In the genomic region with DNA sequence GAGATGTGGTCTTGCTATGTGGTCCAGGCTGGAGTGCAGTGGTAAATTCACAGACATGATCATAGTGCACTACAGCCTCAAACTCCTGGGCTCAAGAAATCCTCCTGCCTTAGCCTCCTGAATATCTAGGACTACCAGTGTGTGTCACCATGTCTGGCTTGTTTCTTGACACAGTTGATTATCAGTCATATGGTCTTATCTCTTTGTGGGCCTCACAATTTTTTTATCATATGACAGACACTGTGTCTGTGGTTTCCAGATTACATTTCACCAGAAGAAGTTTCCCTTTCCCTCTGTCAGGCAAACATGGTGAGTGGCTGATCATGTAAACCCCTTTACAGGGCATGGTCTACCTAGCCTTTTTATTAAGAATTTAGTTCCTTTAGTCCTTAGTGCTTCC, we compare ENCODE assay signal across 1 cellular context.
TF ChIP-seq lines count a peak whose summit lies in the region.

No MANE protein-coding gene starts in this region.

TF ChIP-seq in K562, 482 proteins besides CTCF, POLR2A, EP300 and RAD21 (continued from another document and continues in another):
- TF ChIP-seq, protein P1, sequence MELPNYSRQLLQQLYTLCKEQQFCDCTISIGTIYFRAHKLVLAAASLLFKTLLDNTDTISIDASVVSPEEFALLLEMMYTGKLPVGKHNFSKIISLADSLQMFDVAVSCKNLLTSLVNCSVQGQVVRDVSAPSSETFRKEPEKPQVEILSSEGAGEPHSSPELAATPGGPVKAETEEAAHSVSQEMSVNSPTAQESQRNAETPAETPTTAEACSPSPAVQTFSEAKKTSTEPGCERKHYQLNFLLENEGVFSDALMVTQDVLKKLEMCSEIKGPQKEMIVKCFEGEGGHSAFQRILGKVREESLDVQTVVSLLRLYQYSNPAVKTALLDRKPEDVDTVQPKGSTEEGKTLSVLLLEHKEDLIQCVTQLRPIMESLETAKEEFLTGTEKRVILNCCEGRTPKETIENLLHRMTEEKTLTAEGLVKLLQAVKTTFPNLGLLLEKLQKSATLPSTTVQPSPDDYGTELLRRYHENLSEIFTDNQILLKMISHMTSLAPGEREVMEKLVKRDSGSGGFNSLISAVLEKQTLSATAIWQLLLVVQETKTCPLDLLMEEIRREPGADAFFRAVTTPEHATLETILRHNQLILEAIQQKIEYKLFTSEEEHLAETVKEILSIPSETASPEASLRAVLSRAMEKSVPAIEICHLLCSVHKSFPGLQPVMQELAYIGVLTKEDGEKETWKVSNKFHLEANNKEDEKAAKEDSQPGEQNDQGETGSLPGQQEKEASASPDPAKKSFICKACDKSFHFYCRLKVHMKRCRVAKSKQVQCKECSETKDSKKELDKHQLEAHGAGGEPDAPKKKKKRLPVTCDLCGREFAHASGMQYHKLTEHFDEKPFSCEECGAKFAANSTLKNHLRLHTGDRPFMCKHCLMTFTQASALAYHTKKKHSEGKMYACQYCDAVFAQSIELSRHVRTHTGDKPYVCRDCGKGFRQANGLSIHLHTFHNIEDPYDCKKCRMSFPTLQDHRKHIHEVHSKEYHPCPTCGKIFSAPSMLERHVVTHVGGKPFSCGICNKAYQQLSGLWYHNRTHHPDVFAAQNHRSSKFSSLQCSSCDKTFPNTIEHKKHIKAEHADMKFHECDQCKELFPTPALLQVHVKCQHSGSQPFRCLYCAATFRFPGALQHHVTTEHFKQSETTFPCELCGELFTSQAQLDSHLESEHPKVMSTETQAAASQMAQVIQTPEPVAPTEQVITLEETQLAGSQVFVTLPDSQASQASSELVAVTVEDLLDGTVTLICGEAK (IDR thresholded peaks at IDR 0.05), result no peak
- TF ChIP-seq, protein P1 (CRISPR knock-in tag; IDR thresholded peaks at IDR 0.05), result no peak
- no peak for TF ChIP-seq ZKSCAN3 (CRISPR knock-in tag; IDR thresholded peaks at IDR 0.05)
- peak; percentile 86 for TF ChIP-seq FOXM1 (IDR thresholded peaks at IDR 0.05; ENCODE audit: low read depth)
- TF ChIP-seq FOXM1 (CRISPR knock-in tag; IDR thresholded peaks at IDR 0.05; ENCODE audit: low read depth), result no peak
- TF ChIP-seq ZBTB17 (CRISPR knock-in tag; IDR thresholded peaks at IDR 0.05), result no peak
- TF ChIP-seq, protein P2, sequence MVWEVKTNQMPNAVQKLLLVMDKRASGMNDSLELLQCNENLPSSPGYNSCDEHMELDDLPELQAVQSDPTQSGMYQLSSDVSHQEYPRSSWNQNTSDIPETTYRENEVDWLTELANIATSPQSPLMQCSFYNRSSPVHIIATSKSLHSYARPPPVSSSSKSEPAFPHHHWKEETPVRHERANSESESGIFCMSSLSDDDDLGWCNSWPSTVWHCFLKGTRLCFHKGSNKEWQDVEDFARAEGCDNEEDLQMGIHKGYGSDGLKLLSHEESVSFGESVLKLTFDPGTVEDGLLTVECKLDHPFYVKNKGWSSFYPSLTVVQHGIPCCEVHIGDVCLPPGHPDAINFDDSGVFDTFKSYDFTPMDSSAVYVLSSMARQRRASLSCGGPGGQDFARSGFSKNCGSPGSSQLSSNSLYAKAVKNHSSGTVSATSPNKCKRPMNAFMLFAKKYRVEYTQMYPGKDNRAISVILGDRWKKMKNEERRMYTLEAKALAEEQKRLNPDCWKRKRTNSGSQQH (CRISPR knock-in tag; IDR thresholded peaks at IDR 0.05), result no peak
- TF ChIP-seq ESRRA (IDR thresholded peaks at IDR 0.05; ENCODE audit: borderline replicate concordance, low read depth), result no peak; the same call in 1 of the 2 replicates
- TF ChIP-seq JUNB (CRISPR knock-in tag; conservative IDR thresholded peaks at IDR 0.05), result no peak
- TF ChIP-seq U2AF2 (optimal IDR thresholded peaks at IDR 0.05; ENCODE audit: low read depth, low read length), result no peak
- no peak for TF ChIP-seq TBL1XR1 (IDR thresholded peaks at IDR 0.05; ENCODE audit: low read length in 2 of 2)
- TF ChIP-seq, protein P3, sequence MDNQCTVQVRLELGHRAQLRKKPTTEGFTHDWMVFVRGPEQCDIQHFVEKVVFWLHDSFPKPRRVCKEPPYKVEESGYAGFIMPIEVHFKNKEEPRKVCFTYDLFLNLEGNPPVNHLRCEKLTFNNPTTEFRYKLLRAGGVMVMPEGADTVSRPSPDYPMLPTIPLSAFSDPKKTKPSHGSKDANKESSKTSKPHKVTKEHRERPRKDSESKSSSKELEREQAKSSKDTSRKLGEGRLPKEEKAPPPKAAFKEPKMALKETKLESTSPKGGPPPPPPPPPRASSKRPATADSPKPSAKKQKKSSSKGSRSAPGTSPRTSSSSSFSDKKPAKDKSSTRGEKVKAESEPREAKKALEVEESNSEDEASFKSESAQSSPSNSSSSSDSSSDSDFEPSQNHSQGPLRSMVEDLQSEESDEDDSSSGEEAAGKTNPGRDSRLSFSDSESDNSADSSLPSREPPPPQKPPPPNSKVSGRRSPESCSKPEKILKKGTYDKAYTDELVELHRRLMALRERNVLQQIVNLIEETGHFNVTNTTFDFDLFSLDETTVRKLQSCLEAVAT (IDR thresholded peaks at IDR 0.05), result no peak
- no peak for TF ChIP-seq GATAD2B (IDR thresholded peaks at IDR 0.05; ENCODE audit: borderline replicate concordance)
- TF ChIP-seq, protein P4, sequence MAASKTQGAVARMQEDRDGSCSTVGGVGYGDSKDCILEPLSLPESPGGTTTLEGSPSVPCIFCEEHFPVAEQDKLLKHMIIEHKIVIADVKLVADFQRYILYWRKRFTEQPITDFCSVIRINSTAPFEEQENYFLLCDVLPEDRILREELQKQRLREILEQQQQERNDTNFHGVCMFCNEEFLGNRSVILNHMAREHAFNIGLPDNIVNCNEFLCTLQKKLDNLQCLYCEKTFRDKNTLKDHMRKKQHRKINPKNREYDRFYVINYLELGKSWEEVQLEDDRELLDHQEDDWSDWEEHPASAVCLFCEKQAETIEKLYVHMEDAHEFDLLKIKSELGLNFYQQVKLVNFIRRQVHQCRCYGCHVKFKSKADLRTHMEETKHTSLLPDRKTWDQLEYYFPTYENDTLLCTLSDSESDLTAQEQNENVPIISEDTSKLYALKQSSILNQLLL (CRISPR knock-in tag; IDR thresholded peaks at IDR 0.05; ENCODE audit: borderline replicate concordance), result no peak
- TF ChIP-seq, protein P5, sequence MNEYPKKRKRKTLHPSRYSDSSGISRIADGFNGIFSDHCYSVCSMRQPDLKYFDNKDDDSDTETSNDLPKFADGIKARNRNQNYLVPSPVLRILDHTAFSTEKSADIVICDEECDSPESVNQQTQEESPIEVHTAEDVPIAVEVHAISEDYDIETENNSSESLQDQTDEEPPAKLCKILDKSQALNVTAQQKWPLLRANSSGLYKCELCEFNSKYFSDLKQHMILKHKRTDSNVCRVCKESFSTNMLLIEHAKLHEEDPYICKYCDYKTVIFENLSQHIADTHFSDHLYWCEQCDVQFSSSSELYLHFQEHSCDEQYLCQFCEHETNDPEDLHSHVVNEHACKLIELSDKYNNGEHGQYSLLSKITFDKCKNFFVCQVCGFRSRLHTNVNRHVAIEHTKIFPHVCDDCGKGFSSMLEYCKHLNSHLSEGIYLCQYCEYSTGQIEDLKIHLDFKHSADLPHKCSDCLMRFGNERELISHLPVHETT (CRISPR knock-in tag; conservative IDR thresholded peaks at IDR 0.05 in 1 of 2, IDR thresholded peaks at IDR 0.05 in 1 of 2), result peak in 1 of 2 experiments; percentile 74; a peak in 1 of 4 replicates
- peak; percentile 84 for TF ChIP-seq SMARCA4 (IDR thresholded peaks at IDR 0.05)
- no peak for TF ChIP-seq YBX1 (IDR thresholded peaks at IDR 0.05)
- no peak for TF ChIP-seq GTF2E2 (tag; IDR thresholded peaks at IDR 0.05)
- TF ChIP-seq, protein P6, sequence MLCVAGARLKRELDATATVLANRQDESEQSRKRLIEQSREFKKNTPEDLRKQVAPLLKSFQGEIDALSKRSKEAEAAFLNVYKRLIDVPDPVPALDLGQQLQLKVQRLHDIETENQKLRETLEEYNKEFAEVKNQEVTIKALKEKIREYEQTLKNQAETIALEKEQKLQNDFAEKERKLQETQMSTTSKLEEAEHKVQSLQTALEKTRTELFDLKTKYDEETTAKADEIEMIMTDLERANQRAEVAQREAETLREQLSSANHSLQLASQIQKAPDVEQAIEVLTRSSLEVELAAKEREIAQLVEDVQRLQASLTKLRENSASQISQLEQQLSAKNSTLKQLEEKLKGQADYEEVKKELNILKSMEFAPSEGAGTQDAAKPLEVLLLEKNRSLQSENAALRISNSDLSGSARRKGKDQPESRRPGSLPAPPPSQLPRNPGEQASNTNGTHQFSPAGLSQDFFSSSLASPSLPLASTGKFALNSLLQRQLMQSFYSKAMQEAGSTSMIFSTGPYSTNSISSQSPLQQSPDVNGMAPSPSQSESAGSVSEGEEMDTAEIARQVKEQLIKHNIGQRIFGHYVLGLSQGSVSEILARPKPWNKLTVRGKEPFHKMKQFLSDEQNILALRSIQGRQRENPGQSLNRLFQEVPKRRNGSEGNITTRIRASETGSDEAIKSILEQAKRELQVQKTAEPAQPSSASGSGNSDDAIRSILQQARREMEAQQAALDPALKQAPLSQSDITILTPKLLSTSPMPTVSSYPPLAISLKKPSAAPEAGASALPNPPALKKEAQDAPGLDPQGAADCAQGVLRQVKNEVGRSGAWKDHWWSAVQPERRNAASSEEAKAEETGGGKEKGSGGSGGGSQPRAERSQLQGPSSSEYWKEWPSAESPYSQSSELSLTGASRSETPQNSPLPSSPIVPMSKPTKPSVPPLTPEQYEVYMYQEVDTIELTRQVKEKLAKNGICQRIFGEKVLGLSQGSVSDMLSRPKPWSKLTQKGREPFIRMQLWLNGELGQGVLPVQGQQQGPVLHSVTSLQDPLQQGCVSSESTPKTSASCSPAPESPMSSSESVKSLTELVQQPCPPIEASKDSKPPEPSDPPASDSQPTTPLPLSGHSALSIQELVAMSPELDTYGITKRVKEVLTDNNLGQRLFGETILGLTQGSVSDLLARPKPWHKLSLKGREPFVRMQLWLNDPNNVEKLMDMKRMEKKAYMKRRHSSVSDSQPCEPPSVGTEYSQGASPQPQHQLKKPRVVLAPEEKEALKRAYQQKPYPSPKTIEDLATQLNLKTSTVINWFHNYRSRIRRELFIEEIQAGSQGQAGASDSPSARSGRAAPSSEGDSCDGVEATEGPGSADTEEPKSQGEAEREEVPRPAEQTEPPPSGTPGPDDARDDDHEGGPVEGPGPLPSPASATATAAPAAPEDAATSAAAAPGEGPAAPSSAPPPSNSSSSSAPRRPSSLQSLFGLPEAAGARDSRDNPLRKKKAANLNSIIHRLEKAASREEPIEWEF (CRISPR knock-in tag; IDR thresholded peaks at IDR 0.05), result no peak
- no peak for TF ChIP-seq GTF2F1 (IDR thresholded peaks at IDR 0.05; ENCODE audit: low read depth, low read length)
- TF ChIP-seq ZNF232 (CRISPR knock-in tag; IDR thresholded peaks at IDR 0.05), result no peak
- no peak for TF ChIP-seq GABPB1 (CRISPR knock-in tag; IDR thresholded peaks at IDR 0.05)
- TF ChIP-seq ZNF551 (CRISPR knock-in tag; IDR thresholded peaks at IDR 0.05), result no peak
- TF ChIP-seq DIDO1 (tag; IDR thresholded peaks at IDR 0.05; ENCODE audit: low read depth), result no peak
- TF ChIP-seq FOXP1 (CRISPR knock-in tag; IDR thresholded peaks at IDR 0.05), result no peak
- TF ChIP-seq, protein P7, sequence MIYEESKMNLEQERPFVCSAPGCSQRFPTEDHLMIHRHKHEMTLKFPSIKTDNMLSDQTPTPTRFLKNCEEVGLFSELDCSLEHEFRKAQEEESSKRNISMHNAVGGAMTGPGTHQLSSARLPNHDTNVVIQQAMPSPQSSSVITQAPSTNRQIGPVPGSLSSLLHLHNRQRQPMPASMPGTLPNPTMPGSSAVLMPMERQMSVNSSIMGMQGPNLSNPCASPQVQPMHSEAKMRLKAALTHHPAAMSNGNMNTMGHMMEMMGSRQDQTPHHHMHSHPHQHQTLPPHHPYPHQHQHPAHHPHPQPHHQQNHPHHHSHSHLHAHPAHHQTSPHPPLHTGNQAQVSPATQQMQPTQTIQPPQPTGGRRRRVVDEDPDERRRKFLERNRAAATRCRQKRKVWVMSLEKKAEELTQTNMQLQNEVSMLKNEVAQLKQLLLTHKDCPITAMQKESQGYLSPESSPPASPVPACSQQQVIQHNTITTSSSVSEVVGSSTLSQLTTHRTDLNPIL (CRISPR knock-in tag; IDR thresholded peaks at IDR 0.05), result no peak
- TF ChIP-seq, protein P8, sequence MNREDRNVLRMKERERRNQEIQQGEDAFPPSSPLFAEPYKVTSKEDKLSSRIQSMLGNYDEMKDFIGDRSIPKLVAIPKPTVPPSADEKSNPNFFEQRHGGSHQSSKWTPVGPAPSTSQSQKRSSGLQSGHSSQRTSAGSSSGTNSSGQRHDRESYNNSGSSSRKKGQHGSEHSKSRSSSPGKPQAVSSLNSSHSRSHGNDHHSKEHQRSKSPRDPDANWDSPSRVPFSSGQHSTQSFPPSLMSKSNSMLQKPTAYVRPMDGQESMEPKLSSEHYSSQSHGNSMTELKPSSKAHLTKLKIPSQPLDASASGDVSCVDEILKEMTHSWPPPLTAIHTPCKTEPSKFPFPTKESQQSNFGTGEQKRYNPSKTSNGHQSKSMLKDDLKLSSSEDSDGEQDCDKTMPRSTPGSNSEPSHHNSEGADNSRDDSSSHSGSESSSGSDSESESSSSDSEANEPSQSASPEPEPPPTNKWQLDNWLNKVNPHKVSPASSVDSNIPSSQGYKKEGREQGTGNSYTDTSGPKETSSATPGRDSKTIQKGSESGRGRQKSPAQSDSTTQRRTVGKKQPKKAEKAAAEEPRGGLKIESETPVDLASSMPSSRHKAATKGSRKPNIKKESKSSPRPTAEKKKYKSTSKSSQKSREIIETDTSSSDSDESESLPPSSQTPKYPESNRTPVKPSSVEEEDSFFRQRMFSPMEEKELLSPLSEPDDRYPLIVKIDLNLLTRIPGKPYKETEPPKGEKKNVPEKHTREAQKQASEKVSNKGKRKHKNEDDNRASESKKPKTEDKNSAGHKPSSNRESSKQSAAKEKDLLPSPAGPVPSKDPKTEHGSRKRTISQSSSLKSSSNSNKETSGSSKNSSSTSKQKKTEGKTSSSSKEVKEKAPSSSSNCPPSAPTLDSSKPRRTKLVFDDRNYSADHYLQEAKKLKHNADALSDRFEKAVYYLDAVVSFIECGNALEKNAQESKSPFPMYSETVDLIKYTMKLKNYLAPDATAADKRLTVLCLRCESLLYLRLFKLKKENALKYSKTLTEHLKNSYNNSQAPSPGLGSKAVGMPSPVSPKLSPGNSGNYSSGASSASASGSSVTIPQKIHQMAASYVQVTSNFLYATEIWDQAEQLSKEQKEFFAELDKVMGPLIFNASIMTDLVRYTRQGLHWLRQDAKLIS (CRISPR knock-in tag; IDR thresholded peaks at IDR 0.05), result no peak
- TF ChIP-seq ZNF143 (CRISPR knock-in tag; IDR thresholded peaks at IDR 0.05), result no peak
